ENCODE assay signal across 1 cellular context in the genomic region with DNA sequence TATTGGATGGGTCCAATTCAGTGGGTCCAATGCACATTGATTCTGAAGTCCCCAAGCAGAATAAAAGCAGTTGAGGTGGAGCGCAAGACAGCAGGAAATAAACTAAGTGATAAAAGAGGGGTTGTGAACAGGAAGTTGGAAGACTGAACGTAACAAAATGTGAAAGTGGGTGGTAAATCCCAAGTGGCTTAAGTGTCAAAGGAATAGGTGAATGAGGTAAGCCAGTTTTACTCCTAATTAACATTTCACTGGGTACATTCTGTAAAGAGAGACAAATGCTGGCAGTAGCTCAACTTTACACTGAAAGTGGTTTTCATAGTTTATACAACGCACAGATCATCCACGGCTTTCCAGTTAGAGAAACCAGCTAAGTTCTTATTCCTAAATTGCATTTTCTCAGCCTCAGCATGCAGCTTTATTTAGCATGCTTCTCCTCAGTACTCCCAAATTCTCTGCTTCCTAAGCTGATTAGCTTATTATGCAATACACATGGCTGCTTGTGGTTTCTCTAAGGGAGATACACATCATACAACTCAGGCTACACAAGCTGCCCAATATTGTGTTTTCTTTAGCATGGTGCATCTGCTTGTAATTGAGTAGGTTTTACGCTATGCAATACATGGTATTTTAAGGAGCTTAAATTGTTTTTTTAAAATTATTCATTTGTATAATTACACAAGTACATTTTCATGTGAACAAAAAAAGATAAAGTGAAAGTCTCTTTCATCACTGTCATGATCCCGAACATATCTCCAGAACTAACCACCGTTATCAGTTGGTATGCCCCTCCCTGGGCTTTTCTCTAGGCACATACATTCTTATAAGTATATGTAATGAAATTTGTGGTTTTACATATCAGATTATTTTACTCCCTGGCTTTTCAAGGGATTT.
TF ChIP-seq lines count a peak whose summit lies in the region.

No MANE protein-coding gene starts in this region.

TF ChIP-seq in K562, 482 proteins besides CTCF, POLR2A, EP300 and RAD21 (continued from another document and continues in another):
- no peak for TF ChIP-seq SPI1 (IDR thresholded peaks at IDR 0.05; ENCODE audit: borderline replicate concordance, low read depth, low read length)
- TF ChIP-seq SRSF7 (optimal IDR thresholded peaks at IDR 0.05; ENCODE audit: low read depth, low read length), result no peak
- no peak for TF ChIP-seq ZNF408 (CRISPR knock-in tag; IDR thresholded peaks at IDR 0.05; ENCODE audit: low read depth)
- no peak for TF ChIP-seq PHF8 (IDR thresholded peaks at IDR 0.05; ENCODE audit: borderline replicate concordance, low read length)
- TF ChIP-seq ZBED1 (IDR thresholded peaks at IDR 0.05), result peak; percentile 60; the same call in 1 of the 2 replicates
- no peak for TF ChIP-seq ZNF3 (CRISPR knock-in tag; IDR thresholded peaks at IDR 0.05)
- no peak for TF ChIP-seq SRSF3 (IDR thresholded peaks at IDR 0.05; ENCODE audit: insufficient read depth, low read length)
- TF ChIP-seq RBM15 (IDR thresholded peaks at IDR 0.05; ENCODE audit: insufficient read depth, low read length), result no peak
- TF ChIP-seq, protein P1, sequence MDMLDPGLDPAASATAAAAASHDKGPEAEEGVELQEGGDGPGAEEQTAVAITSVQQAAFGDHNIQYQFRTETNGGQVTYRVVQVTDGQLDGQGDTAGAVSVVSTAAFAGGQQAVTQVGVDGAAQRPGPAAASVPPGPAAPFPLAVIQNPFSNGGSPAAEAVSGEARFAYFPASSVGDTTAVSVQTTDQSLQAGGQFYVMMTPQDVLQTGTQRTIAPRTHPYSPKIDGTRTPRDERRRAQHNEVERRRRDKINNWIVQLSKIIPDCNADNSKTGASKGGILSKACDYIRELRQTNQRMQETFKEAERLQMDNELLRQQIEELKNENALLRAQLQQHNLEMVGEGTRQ (CRISPR knock-in tag; IDR thresholded peaks at IDR 0.05), result no peak
- TF ChIP-seq DPF2 (IDR thresholded peaks at IDR 0.05), result peak; percentile 68
- no peak for TF ChIP-seq MCM7 (IDR thresholded peaks at IDR 0.05)
- no peak for TF ChIP-seq ZNF253 (CRISPR knock-in tag; conservative IDR thresholded peaks at IDR 0.05)
- TF ChIP-seq, protein P2, sequence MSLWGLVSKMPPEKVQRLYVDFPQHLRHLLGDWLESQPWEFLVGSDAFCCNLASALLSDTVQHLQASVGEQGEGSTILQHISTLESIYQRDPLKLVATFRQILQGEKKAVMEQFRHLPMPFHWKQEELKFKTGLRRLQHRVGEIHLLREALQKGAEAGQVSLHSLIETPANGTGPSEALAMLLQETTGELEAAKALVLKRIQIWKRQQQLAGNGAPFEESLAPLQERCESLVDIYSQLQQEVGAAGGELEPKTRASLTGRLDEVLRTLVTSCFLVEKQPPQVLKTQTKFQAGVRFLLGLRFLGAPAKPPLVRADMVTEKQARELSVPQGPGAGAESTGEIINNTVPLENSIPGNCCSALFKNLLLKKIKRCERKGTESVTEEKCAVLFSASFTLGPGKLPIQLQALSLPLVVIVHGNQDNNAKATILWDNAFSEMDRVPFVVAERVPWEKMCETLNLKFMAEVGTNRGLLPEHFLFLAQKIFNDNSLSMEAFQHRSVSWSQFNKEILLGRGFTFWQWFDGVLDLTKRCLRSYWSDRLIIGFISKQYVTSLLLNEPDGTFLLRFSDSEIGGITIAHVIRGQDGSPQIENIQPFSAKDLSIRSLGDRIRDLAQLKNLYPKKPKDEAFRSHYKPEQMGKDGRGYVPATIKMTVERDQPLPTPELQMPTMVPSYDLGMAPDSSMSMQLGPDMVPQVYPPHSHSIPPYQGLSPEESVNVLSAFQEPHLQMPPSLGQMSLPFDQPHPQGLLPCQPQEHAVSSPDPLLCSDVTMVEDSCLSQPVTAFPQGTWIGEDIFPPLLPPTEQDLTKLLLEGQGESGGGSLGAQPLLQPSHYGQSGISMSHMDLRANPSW (CRISPR knock-in tag; IDR thresholded peaks at IDR 0.05), result no peak
- no peak for TF ChIP-seq ZKSCAN3 (CRISPR knock-in tag; IDR thresholded peaks at IDR 0.05)
- TF ChIP-seq NFE2 (IDR thresholded peaks at IDR 0.05; ENCODE audit: low read depth), result no peak
- TF ChIP-seq, protein P3, sequence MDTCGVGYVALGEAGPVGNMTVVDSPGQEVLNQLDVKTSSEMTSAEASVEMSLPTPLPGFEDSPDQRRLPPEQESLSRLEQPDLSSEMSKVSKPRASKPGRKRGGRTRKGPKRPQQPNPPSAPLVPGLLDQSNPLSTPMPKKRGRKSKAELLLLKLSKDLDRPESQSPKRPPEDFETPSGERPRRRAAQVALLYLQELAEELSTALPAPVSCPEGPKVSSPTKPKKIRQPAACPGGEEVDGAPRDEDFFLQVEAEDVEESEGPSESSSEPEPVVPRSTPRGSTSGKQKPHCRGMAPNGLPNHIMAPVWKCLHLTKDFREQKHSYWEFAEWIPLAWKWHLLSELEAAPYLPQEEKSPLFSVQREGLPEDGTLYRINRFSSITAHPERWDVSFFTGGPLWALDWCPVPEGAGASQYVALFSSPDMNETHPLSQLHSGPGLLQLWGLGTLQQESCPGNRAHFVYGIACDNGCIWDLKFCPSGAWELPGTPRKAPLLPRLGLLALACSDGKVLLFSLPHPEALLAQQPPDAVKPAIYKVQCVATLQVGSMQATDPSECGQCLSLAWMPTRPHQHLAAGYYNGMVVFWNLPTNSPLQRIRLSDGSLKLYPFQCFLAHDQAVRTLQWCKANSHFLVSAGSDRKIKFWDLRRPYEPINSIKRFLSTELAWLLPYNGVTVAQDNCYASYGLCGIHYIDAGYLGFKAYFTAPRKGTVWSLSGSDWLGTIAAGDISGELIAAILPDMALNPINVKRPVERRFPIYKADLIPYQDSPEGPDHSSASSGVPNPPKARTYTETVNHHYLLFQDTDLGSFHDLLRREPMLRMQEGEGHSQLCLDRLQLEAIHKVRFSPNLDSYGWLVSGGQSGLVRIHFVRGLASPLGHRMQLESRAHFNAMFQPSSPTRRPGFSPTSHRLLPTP (IDR thresholded peaks at IDR 0.05; ENCODE audit: borderline replicate concordance, extremely low read depth, insufficient read length), result no peak
- TF ChIP-seq ZNF717 (CRISPR knock-in tag; IDR thresholded peaks at IDR 0.05), result no peak
- no peak for TF ChIP-seq GATAD2A (IDR thresholded peaks at IDR 0.05)
- TF ChIP-seq, protein P4, sequence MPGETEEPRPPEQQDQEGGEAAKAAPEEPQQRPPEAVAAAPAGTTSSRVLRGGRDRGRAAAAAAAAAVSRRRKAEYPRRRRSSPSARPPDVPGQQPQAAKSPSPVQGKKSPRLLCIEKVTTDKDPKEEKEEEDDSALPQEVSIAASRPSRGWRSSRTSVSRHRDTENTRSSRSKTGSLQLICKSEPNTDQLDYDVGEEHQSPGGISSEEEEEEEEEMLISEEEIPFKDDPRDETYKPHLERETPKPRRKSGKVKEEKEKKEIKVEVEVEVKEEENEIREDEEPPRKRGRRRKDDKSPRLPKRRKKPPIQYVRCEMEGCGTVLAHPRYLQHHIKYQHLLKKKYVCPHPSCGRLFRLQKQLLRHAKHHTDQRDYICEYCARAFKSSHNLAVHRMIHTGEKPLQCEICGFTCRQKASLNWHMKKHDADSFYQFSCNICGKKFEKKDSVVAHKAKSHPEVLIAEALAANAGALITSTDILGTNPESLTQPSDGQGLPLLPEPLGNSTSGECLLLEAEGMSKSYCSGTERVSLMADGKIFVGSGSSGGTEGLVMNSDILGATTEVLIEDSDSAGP (CRISPR knock-in tag; IDR thresholded peaks at IDR 0.05), result no peak
- TF ChIP-seq, protein P5, sequence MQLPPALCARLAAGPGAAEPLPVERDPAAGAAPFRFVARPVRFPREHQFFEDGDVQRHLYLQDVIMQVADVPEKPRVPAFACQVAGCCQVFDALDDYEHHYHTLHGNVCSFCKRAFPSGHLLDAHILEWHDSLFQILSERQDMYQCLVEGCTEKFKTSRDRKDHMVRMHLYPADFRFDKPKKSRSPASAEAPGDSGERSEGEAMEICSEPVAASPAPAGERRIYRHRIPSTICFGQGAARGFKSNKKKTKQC (CRISPR knock-in tag; IDR thresholded peaks at IDR 0.05), result no peak
- TF ChIP-seq, protein P6, sequence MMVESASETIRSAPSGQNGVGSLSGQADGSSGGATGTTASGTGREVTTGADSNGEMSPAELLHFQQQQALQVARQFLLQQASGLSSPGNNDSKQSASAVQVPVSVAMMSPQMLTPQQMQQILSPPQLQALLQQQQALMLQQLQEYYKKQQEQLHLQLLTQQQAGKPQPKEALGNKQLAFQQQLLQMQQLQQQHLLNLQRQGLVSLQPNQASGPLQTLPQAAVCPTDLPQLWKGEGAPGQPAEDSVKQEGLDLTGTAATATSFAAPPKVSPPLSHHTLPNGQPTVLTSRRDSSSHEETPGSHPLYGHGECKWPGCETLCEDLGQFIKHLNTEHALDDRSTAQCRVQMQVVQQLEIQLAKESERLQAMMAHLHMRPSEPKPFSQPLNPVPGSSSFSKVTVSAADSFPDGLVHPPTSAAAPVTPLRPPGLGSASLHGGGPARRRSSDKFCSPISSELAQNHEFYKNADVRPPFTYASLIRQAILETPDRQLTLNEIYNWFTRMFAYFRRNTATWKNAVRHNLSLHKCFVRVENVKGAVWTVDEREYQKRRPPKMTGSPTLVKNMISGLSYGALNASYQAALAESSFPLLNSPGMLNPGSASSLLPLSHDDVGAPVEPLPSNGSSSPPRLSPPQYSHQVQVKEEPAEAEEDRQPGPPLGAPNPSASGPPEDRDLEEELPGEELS (CRISPR knock-in tag; IDR thresholded peaks at IDR 0.05; ENCODE audit: borderline replicate concordance), result no peak
- no peak for TF ChIP-seq CBFB (CRISPR knock-in tag; IDR thresholded peaks at IDR 0.05)
- TF ChIP-seq ZNF217 (CRISPR knock-in tag; IDR thresholded peaks at IDR 0.05), result no peak
- TF ChIP-seq FOXJ2 (tag; IDR thresholded peaks at IDR 0.05), result no peak
- TF ChIP-seq ZNF212 (CRISPR knock-in tag; IDR thresholded peaks at IDR 0.05), result no peak
- TF ChIP-seq ZNF133 (CRISPR knock-in tag; IDR thresholded peaks at IDR 0.05), result no peak
- TF ChIP-seq TBP (optimal IDR thresholded peaks at IDR 0.05; ENCODE audit: low read depth, low read length), result peak; percentile 89
- no peak for TF ChIP-seq HMG20A (CRISPR knock-in tag; conservative IDR thresholded peaks at IDR 0.05)
- no peak for TF ChIP-seq RBBP5 (IDR thresholded peaks at IDR 0.05; ENCODE audit: borderline replicate concordance, insufficient read depth, low read length, poor library complexity, severe bottlenecking)
- TF ChIP-seq, protein P7, sequence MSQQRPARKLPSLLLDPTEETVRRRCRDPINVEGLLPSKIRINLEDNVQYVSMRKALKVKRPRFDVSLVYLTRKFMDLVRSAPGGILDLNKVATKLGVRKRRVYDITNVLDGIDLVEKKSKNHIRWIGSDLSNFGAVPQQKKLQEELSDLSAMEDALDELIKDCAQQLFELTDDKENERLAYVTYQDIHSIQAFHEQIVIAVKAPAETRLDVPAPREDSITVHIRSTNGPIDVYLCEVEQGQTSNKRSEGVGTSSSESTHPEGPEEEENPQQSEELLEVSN (IDR thresholded peaks at IDR 0.05; ENCODE audit: borderline replicate concordance in 1 of 2, extremely low read depth in 1 of 2, insufficient read depth in 1 of 2, insufficient read length in 1 of 2, low read depth in 1 of 2, low read length in 1 of 2, poor library complexity in 1 of 2, severe bottlenecking in 1 of 2), result no peak
